8 cellular contexts compared by ENCODE assay signal in genomic region chr16:88706965-88707871, GRCh38. TPM values are rescaled to one million over a fixed set of nuclear protein-coding genes. Genes with fewer than 3 reads are reported as not detected.
A peak's percentile ranks its signal among the peaks of the same experiment; 100 is the strongest.
DNase-seq lines count a peak whose midpoint lies in the region; ATAC-seq, FAIRE-seq and TF ChIP-seq lines count a peak whose summit lies in the region.

No MANE protein-coding gene starts in this region.

- no peak for DNase-seq in A549 (ENCODE audit: low read depth in 1 of 2, low spot score in 1 of 2)
- peak in 2 of 4 experiments; percentile 58 to 59 for DNase-seq in K562 (ENCODE audit: extremely low read depth in 1 of 4, low spot score in 3 of 4)
- no peak for DNase-seq in mesendoderm
- DNase-seq in D721Med (ENCODE audit: insufficient read length, low spot score): no peak
- no peak for DNase-seq in hippocampal formation (lab: John Stamatoyannopoulos, UW)
- DNase-seq in stimulated activated CD4-positive, alpha-beta T cell treated with anti-CD3 and anti-CD28 coated beads, Interleukin-2, amount 100 ng/mL, for 48 hours: no peak
- no peak for DNase-seq in HEK293T (ENCODE audit: extremely low spot score)

- H2BK5ac ChIP-seq in mesendoderm (ENCODE audit: low read length): no peak overlapping the region

- TF ChIP-seq POLR2A in A549 (IDR thresholded peaks at IDR 0.05; ENCODE audit: low read length) (no peak), K562 (conservative IDR thresholded peaks at IDR 0.05) (no peak)

- TF ChIP-seq RAD21 in A549 (conservative IDR thresholded peaks at IDR 0.05 in 1 of 2, IDR thresholded peaks at IDR 0.05 in 1 of 2) (no peak), K562 (CRISPR knock-in tag; conservative IDR thresholded peaks at IDR 0.05 in 1 of 2, IDR thresholded peaks at IDR 0.05 in 1 of 2) (no peak)

- peaks cover 22% of the 10 kb centered on the region; the same call in 1 of the 2 replicates for H4K20me1 ChIP-seq in K562 (replicated peaks; ENCODE audit: control insufficient read depth, insufficient read depth, low read length)

- FAIRE-seq in A549 (lab: Jason Lieb, UNC) (no peak), K562 (lab: Jason Lieb, UNC) (peak; percentile 83), D721Med (lab: Jason Lieb, UNC) (no peak)

- no peak overlapping the region for H2BK120ac ChIP-seq in mesendoderm (ENCODE audit: low read depth, low read length)

- H2AFZ ChIP-seq in K562 (ENCODE audit: low read depth, low read length): peak overlapping the region; percentile 77; the same call in 1 of the 2 replicates

- in situ Hi-C loops in K562 (cut with MboI): no loop called here

- H3K9ac ChIP-seq in HUES6 (ENCODE audit: low read length) (peak overlapping the region; percentile 88), K562 (ENCODE audit: insufficient read depth in 1 of 2, low read depth in 2 of 2, low read length in 2 of 2) (peak overlapping the region; percentile 86 to 99), mesendoderm (ENCODE audit: low read length) (peak overlapping the region; percentile 82)

- H3K27ac ChIP-seq in A549 (peak overlapping the region; percentile 82 to 93), HUES6 (ENCODE audit: low read depth, low read length) (0 out of 2 replicates have a peak overlapping the region, but pooled peaks have one; percentile 42), K562 (ENCODE audit: extremely low read depth, low read depth, low read length) (peak overlapping the region; percentile 65), mesendoderm (ENCODE audit: low read depth, low read length) (no peak overlapping the region)

- no peak overlapping the region for H2AK5ac ChIP-seq in mesendoderm (ENCODE audit: low read length)

- POLR2A ChIA-PET in A549 (lab: Yijun Ruan, JAX) (interaction anchor here (0.6 to 0.9 kb wide), 3 partner anchors 8 to 464 kb away, joined by 3 read pairs; partner anchors contain the start of gene CDH15), K562 (lab: Yijun Ruan, JAX) (interaction anchor here (0.6 to 1.3 kb wide), 6 partner anchors 9 to 151 kb away, joined by 3 to 7 read pairs (median 4); no protein-coding TSS in a partner anchor), HEK293T (lab: Yijun Ruan, JAX) (interaction anchor here (0.8 to 1.1 kb wide), 4 partner anchors 9 to 99 kb away, joined by 3 to 7 read pairs (median 4); no protein-coding TSS in a partner anchor)

- peaks cover 18% of the 10 kb centered on the region for H3K79me1 ChIP-seq in mesendoderm (ENCODE audit: low read length)

- peak overlapping the region; percentile 94 for H3K56ac ChIP-seq in mesendoderm (ENCODE audit: low read length)

- 32% methylated on average over 17 of the region's 17 CpGs for WGBS in A549 (ENCODE audit: missing lambda C conversion rate)
- WGBS in K562 (ENCODE audit: insufficient coverage, low coverage, missing lambda C conversion rate): 5% methylated on average over 17 of the region's 17 CpGs
- no CpG with 5 or more reads among the region's 17 CpGs for WGBS in mesendoderm (ENCODE audit: extremely low coverage, insufficient coverage, low lambda C conversion rate)

- H3K23ac ChIP-seq in mesendoderm (ENCODE audit: low read length): no peak overlapping the region

- no peak overlapping the region for H4K8ac ChIP-seq in mesendoderm (ENCODE audit: low read depth, low read length)

- H3K9me3 ChIP-seq in A549: no peaks in the 10 kb centered on the region
- no peaks in the 10 kb centered on the region for H3K9me3 ChIP-seq in HUES6 (ENCODE audit: control insufficient read depth, insufficient read depth, low read depth, low read length)
- no peaks in the 10 kb centered on the region for H3K9me3 ChIP-seq in K562 (replicated peaks; ENCODE audit: control insufficient read depth, insufficient read depth, low read depth, low read length)

- BruUV-seq in K562 (replicated peaks; lab: Mats Ljungman, UMichigan): no TSS peak

- peaks cover 85% of the 10 kb centered on the region for H3K79me2 ChIP-seq in K562 (ENCODE audit: control insufficient read depth, insufficient read depth, low read length)
- peaks cover 8% of the 10 kb centered on the region for H3K79me2 ChIP-seq in mesendoderm (ENCODE audit: control insufficient read depth, insufficient read depth, low read length)

- intact Hi-C loops in K562 (cut with micrococcal nuclease): loop anchor here (5.0 kb wide), 1 partner anchor 45 kb away; the partner anchor contains the start of gene MVD

- ATAC-seq in A549: peak in 1 of 2 experiments; percentile 6; a peak in 1 of 6 replicates
- peak; percentile 4; the same call in 2 of the 3 replicates for ATAC-seq in K562

- peak overlapping the region; percentile 75 for H3K4me3 ChIP-seq in A549
- peak overlapping the region; percentile 97 for H3K4me3 ChIP-seq in HUES6 (ENCODE audit: low read depth, low read length)
- peak overlapping the region; percentile 98 for H3K4me3 ChIP-seq in K562
- peak overlapping the region; percentile 81 for H3K4me3 ChIP-seq in mesendoderm (ENCODE audit: low read length)

- H3K18ac ChIP-seq in mesendoderm (ENCODE audit: low read length): no peak overlapping the region

- no peak for TF ChIP-seq EP300 in A549 (IDR thresholded peaks at IDR 0.05)
- no peak for TF ChIP-seq EP300 in K562 (IDR thresholded peaks at IDR 0.05; ENCODE audit: low read length)

- H2BK15ac ChIP-seq in mesendoderm (replicated peaks; ENCODE audit: low read depth): no peak overlapping the region

- peaks cover 14% of the 10 kb centered on the region; the same call in 1 of the 3 replicates for H3K4me1 ChIP-seq in A549
- H3K4me1 ChIP-seq in HUES6 (ENCODE audit: control insufficient read depth, insufficient read depth, low read length): peaks cover 9% of the 10 kb centered on the region
- H3K4me1 ChIP-seq in K562 (replicated peaks in 1 of 2; ENCODE audit: control insufficient read depth in 2 of 2, insufficient read depth in 2 of 2, low read length in 2 of 2): peaks cover 6 to 76% of the 10 kb centered on the region in 2 experiments; a peak in 4 of 5 replicates
- no peaks in the 10 kb centered on the region for H3K4me1 ChIP-seq in mesendoderm (ENCODE audit: control insufficient read depth, low read depth, low read length)

- H3K9me1 ChIP-seq in K562 (ENCODE audit: control insufficient read depth, insufficient read depth, low read length): peaks cover 3% of the 10 kb centered on the region

- CTCF ChIA-PET in A549 (lab: Yijun Ruan, JAX) (interaction anchor here (0.7 to 7.6 kb wide), 8 partner anchors 9 to 79 kb away, joined by 3 to 49 read pairs (median 4); no protein-coding TSS in a partner anchor), K562 (lab: Yijun Ruan, JAX; ENCODE audit: low intra/inter-chr PET ratio) (no interaction called here), HEK293T (lab: Yijun Ruan, JAX) (interaction anchor here (1.0 kb wide), 1 partner anchor 30 kb away, joined by 3 read pairs; no protein-coding TSS in a partner anchor)

- H3K4me2 ChIP-seq in A549 (peak overlapping the region; percentile 84), K562 (ENCODE audit: insufficient read depth, low read length) (peak overlapping the region; percentile 90), mesendoderm (ENCODE audit: low read length) (peak overlapping the region; percentile 98)

- H3K36me3 ChIP-seq in HUES6 (ENCODE audit: control insufficient read depth, insufficient read depth, low read length): peaks cover 10% of the 10 kb centered on the region; the same call in 1 of the 2 replicates
- H3K36me3 ChIP-seq in K562 (ENCODE audit: control insufficient read depth, insufficient read depth, low read length): peaks cover 59% of the 10 kb centered on the region; the same call in 2 of the 3 replicates
- no peaks in the 10 kb centered on the region for H3K36me3 ChIP-seq in mesendoderm (ENCODE audit: control insufficient read depth, insufficient read depth, low read length)

- H3K4ac ChIP-seq in mesendoderm (ENCODE audit: low read depth, low read length): no peak overlapping the region

- H3K27me3 ChIP-seq in HUES6 (ENCODE audit: control insufficient read depth, insufficient read depth, low read length): no peaks in the 10 kb centered on the region
- no peaks in the 10 kb centered on the region for H3K27me3 ChIP-seq in K562 (ENCODE audit: control insufficient read depth in 2 of 2, insufficient read depth in 2 of 2, low read length in 2 of 2)
- H3K27me3 ChIP-seq in mesendoderm (ENCODE audit: insufficient read depth, low read length, poor library complexity): no peaks in the 10 kb centered on the region

- no peak overlapping the region for H4K5ac ChIP-seq in mesendoderm (ENCODE audit: low read length)

- TF ChIP-seq CTCF in A549 (IDR thresholded peaks at IDR 0.05): no peak
- TF ChIP-seq CTCF in K562 (IDR thresholded peaks at IDR 0.05 in 2 of 3, conservative IDR thresholded peaks at IDR 0.05 in 1 of 3; ENCODE audit: insufficient read depth in 2 of 3, low read depth in 1 of 3, low read length in 3 of 3): no peak
- no peak for TF ChIP-seq CTCF in D721Med (IDR thresholded peaks at IDR 0.05; ENCODE audit: insufficient read depth, missing control alignments)

RNA-seq across cellular contexts. Expression of gene CTU2, which starts 0.9 kb away (rescaled TPM):
- polyA plus RNA-seq in A549 (2011; rRNA removed) (12.9 and 16.4 TPM in 2 replicates), A549 (2017; fragmentation: RNase III; extraction: RNeasy Plus Mini Kit Qiagen cat#74134 plus additional on column Dnase treatment) (20.9 to 22.3 TPM (median 21.8 TPM) in 3 replicates), K562 (2011; rRNA removed) (23.2 and 30.1 TPM in 2 replicates), K562 (2014; fragmentation: Illumina TruSeq; extraction: Trizol) (17.7 and 46.9 TPM in 2 replicates), K562 (2014; fragmentation: Nextera tagmentation; extraction: Ambion mirVana) (1 to 10 TPM; 1.3 to 3.0 TPM), K562 (2014; rRNA removed) (63.4 and 76.6 TPM in 2 replicates)
- 30.3 and 39.9 TPM in 2 replicates for polyA plus RNA-seq in A549 (2012; cell fraction: cytosol; rRNA removed)
- 80.2 and 91.9 TPM in 2 replicates for polyA plus RNA-seq in A549 (2012; cell fraction: nucleus; rRNA removed)
- polyA minus RNA-seq in A549 (2011; rRNA and poly(A)+ RNA removed): 16.8 and 21.7 TPM in 2 replicates
- 45.3 and 159 TPM in 2 replicates for total RNA-seq in K562 (2011; cell fraction: chromatin; rRNA removed; ENCODE audit: low replicate concordance)
- 114 and 148 TPM in 2 replicates for total RNA-seq in K562 (2011; cell fraction: nucleolus; rRNA removed)
- total RNA-seq in K562 (2011; cell fraction: nucleoplasm; rRNA removed): 48.7 and 66.7 TPM in 2 replicates
- total RNA-seq in K562 (2014; rRNA removed) (55.4 and 68.9 TPM in 2 replicates), K562 (2014; rRNA removed; fragmentation: Illumina TruSeq; extraction: Trizol) (7.2 and 11.9 TPM in 2 replicates), K562 (2015; rRNA removed; fragmentation: Illumina TruSeq; extraction: Trizol) (41.1 and 49.2 TPM in 2 replicates), K562 (2021) (105 and 106 TPM in 2 replicates)
- polyA plus RNA-seq in K562 (2011; cell fraction: cytosol; rRNA removed): 40.2 and 96.8 TPM in 2 replicates
- polyA plus RNA-seq in K562 (2011; cell fraction: nucleus; rRNA removed): 102 and 136 TPM in 2 replicates
- 34.1 and 51.7 TPM in 2 replicates for polyA plus RNA-seq in K562 (2012)
- polyA minus RNA-seq in K562 (2011; rRNA and poly(A)+ RNA removed): 9.4 and 14.4 TPM in 2 replicates
- 48.0 and 51.1 TPM in 2 replicates for polyA minus RNA-seq in K562 (2011; cell fraction: cytosol; rRNA and poly(A)+ RNA removed)
- 40.7 and 44.1 TPM in 2 replicates for polyA minus RNA-seq in K562 (2011; cell fraction: nucleus; rRNA and poly(A)+ RNA removed)
- 71.4 TPM for polyA plus RNA-seq in mesendoderm (2013, experiment 1 of 2)
- 64.6 TPM for polyA plus RNA-seq in mesendoderm (2013, experiment 2 of 2)

RNA-seq across cellular contexts. Expression of gene RNF166, which starts 1.0 kb away (rescaled TPM):
- polyA plus RNA-seq in A549 (2011; rRNA removed) (7.9 and 9.4 TPM in 2 replicates), A549 (2017; fragmentation: RNase III; extraction: RNeasy Plus Mini Kit Qiagen cat#74134 plus additional on column Dnase treatment) (10.4 to 11.6 TPM (median 11.6 TPM) in 3 replicates), K562 (2011; rRNA removed) (26.5 and 37.4 TPM in 2 replicates), K562 (2014; fragmentation: Illumina TruSeq; extraction: Trizol) (12.7 and 27.9 TPM in 2 replicates), K562 (2014; fragmentation: Nextera tagmentation; extraction: Ambion mirVana) (under 1 TPM; 0.56 to 0.96 TPM), K562 (2014; rRNA removed) (59.4 and 65.6 TPM in 2 replicates)
- polyA plus RNA-seq in A549 (2012; cell fraction: cytosol; rRNA removed): 21.5 and 29.0 TPM in 2 replicates
- polyA plus RNA-seq in A549 (2012; cell fraction: nucleus; rRNA removed): 51.0 and 68.4 TPM in 2 replicates
- polyA minus RNA-seq in A549 (2011; rRNA and poly(A)+ RNA removed): 9.8 and 16.2 TPM in 2 replicates
- 58.8 and 182 TPM in 2 replicates for total RNA-seq in K562 (2011; cell fraction: chromatin; rRNA removed; ENCODE audit: low replicate concordance)
- total RNA-seq in K562 (2011; cell fraction: nucleolus; rRNA removed): 89.5 and 92.7 TPM in 2 replicates
- total RNA-seq in K562 (2011; cell fraction: nucleoplasm; rRNA removed): 60.1 and 64.4 TPM in 2 replicates
- total RNA-seq in K562 (2014; rRNA removed) (46.9 and 61.6 TPM in 2 replicates), K562 (2014; rRNA removed; fragmentation: Illumina TruSeq; extraction: Trizol) (6.1 and 7.3 TPM in 2 replicates), K562 (2015; rRNA removed; fragmentation: Illumina TruSeq; extraction: Trizol) (19.5 and 22.3 TPM in 2 replicates), K562 (2021) (60.3 and 61.2 TPM in 2 replicates)
- 37.8 and 90.9 TPM in 2 replicates for polyA plus RNA-seq in K562 (2011; cell fraction: cytosol; rRNA removed)
- 118 and 185 TPM in 2 replicates for polyA plus RNA-seq in K562 (2011; cell fraction: nucleus; rRNA removed)
- 23.8 and 39.8 TPM in 2 replicates for polyA plus RNA-seq in K562 (2012)
- 7.0 and 12.0 TPM in 2 replicates for polyA minus RNA-seq in K562 (2011; rRNA and poly(A)+ RNA removed)
- polyA minus RNA-seq in K562 (2011; cell fraction: cytosol; rRNA and poly(A)+ RNA removed): 41.2 and 44.5 TPM in 2 replicates
- polyA minus RNA-seq in K562 (2011; cell fraction: nucleus; rRNA and poly(A)+ RNA removed): 33.4 and 39.2 TPM in 2 replicates
- 16.0 TPM for polyA plus RNA-seq in mesendoderm (2013, experiment 1 of 2)
- 17.0 TPM for polyA plus RNA-seq in mesendoderm (2013, experiment 2 of 2)

RNA-seq across cellular contexts. Expression of gene SNAI3, which starts 20.9 kb away (rescaled TPM):
- not detected in 2 replicates for polyA plus RNA-seq in A549 (2011; rRNA removed)
- polyA plus RNA-seq in A549 (2012; cell fraction: cytosol; rRNA removed): 0.05 TPM in 1 of 2 replicates, not detected in the other
- 0.07 TPM in 1 of 2 replicates, not detected in the other for polyA plus RNA-seq in A549 (2012; cell fraction: nucleus; rRNA removed)
- polyA plus RNA-seq in A549 (2017; fragmentation: RNase III; extraction: RNeasy Plus Mini Kit Qiagen cat#74134 plus additional on column Dnase treatment): 0.05 to 0.08 TPM in 2 of 3 replicates, not detected in the other
- polyA minus RNA-seq in A549 (2011; rRNA and poly(A)+ RNA removed): not detected in 2 replicates
- total RNA-seq in K562 (2011; cell fraction: chromatin; rRNA removed; ENCODE audit: low replicate concordance): 0.79 and 2.9 TPM in 2 replicates
- total RNA-seq in K562 (2011; cell fraction: nucleolus; rRNA removed): 3.2 and 3.7 TPM in 2 replicates
- total RNA-seq in K562 (2011; cell fraction: nucleoplasm; rRNA removed): 0.95 and 1.1 TPM in 2 replicates
- total RNA-seq in K562 (2014; rRNA removed): 2.7 and 4.1 TPM in 2 replicates
- 0.15 and 0.19 TPM in 2 replicates for total RNA-seq in K562 (2014; rRNA removed; fragmentation: Illumina TruSeq; extraction: Trizol)
- 0.72 and 0.87 TPM in 2 replicates for total RNA-seq in K562 (2015; rRNA removed; fragmentation: Illumina TruSeq; extraction: Trizol)
- 2.5 and 3.1 TPM in 2 replicates for total RNA-seq in K562 (2021)
- 0.88 and 3.0 TPM in 2 replicates for polyA plus RNA-seq in K562 (2011; rRNA removed)
- polyA plus RNA-seq in K562 (2011; cell fraction: cytosol; rRNA removed): 3.2 and 5.5 TPM in 2 replicates
- polyA plus RNA-seq in K562 (2011; cell fraction: nucleus; rRNA removed): 2.9 and 3.8 TPM in 2 replicates
- 0.95 and 1.2 TPM in 2 replicates for polyA plus RNA-seq in K562 (2012)
- polyA plus RNA-seq in K562 (2014; fragmentation: Illumina TruSeq; extraction: Trizol): 0.70 and 1.9 TPM in 2 replicates
- polyA plus RNA-seq in K562 (2014; fragmentation: Nextera tagmentation; extraction: Ambion mirVana): under 1 TPM in 1 of 2 experiments, not detected in 1; 0.04 TPM
- 1.5 and 2.1 TPM in 2 replicates for polyA plus RNA-seq in K562 (2014; rRNA removed)
- polyA minus RNA-seq in K562 (2011; rRNA and poly(A)+ RNA removed): 0.42 and 0.87 TPM in 2 replicates
- 1.9 and 3.5 TPM in 2 replicates for polyA minus RNA-seq in K562 (2011; cell fraction: cytosol; rRNA and poly(A)+ RNA removed)
- 1.5 and 2.3 TPM in 2 replicates for polyA minus RNA-seq in K562 (2011; cell fraction: nucleus; rRNA and poly(A)+ RNA removed)
- 1.3 TPM for polyA plus RNA-seq in mesendoderm (2013, experiment 1 of 2)
- polyA plus RNA-seq in mesendoderm (2013, experiment 2 of 2): 1.3 TPM

RNA-seq across cellular contexts. Expression of gene MVD, which starts 44.3 kb away (rescaled TPM):
- polyA plus RNA-seq in A549 (2011; rRNA removed) (5.8 and 6.4 TPM in 2 replicates), A549 (2017; fragmentation: RNase III; extraction: RNeasy Plus Mini Kit Qiagen cat#74134 plus additional on column Dnase treatment) (28.6 to 43.1 TPM (median 39.0 TPM) in 3 replicates), K562 (2011; rRNA removed) (53.9 and 168 TPM in 2 replicates), K562 (2014; fragmentation: Illumina TruSeq; extraction: Trizol) (32.9 and 65.4 TPM in 2 replicates), K562 (2014; fragmentation: Nextera tagmentation; extraction: Ambion mirVana) (10 to 100 TPM; 12.2 to 15.4 TPM), K562 (2014; rRNA removed) (65.6 and 82.5 TPM in 2 replicates)
- 20.6 and 26.3 TPM in 2 replicates for polyA plus RNA-seq in A549 (2012; cell fraction: cytosol; rRNA removed)
- 62.1 and 76.2 TPM in 2 replicates for polyA plus RNA-seq in A549 (2012; cell fraction: nucleus; rRNA removed)
- polyA minus RNA-seq in A549 (2011; rRNA and poly(A)+ RNA removed): 4.6 and 8.2 TPM in 2 replicates
- total RNA-seq in K562 (2011; cell fraction: chromatin; rRNA removed; ENCODE audit: low replicate concordance): 321 and 787 TPM in 2 replicates
- total RNA-seq in K562 (2011; cell fraction: nucleolus; rRNA removed): 569 and 688 TPM in 2 replicates
- 436 and 479 TPM in 2 replicates for total RNA-seq in K562 (2011; cell fraction: nucleoplasm; rRNA removed)
- total RNA-seq in K562 (2014; rRNA removed) (89.2 and 121 TPM in 2 replicates), K562 (2014; rRNA removed; fragmentation: Illumina TruSeq; extraction: Trizol) (17.6 and 26.6 TPM in 2 replicates), K562 (2015; rRNA removed; fragmentation: Illumina TruSeq; extraction: Trizol) (45.3 and 45.5 TPM in 2 replicates), K562 (2021) (126 and 141 TPM in 2 replicates)
- 114 and 126 TPM in 2 replicates for polyA plus RNA-seq in K562 (2011; cell fraction: cytosol; rRNA removed)
- polyA plus RNA-seq in K562 (2011; cell fraction: nucleus; rRNA removed): 587 and 718 TPM in 2 replicates
- polyA plus RNA-seq in K562 (2012): 111 and 112 TPM in 2 replicates
- 19.0 and 22.9 TPM in 2 replicates for polyA minus RNA-seq in K562 (2011; rRNA and poly(A)+ RNA removed)
- 57.7 and 136 TPM in 2 replicates for polyA minus RNA-seq in K562 (2011; cell fraction: cytosol; rRNA and poly(A)+ RNA removed)
- 78.2 and 151 TPM in 2 replicates for polyA minus RNA-seq in K562 (2011; cell fraction: nucleus; rRNA and poly(A)+ RNA removed)
- polyA plus RNA-seq in mesendoderm (2013, experiment 1 of 2): 73.3 TPM
- 73.9 TPM for polyA plus RNA-seq in mesendoderm (2013, experiment 2 of 2)

RNA-seq across cellular contexts. Expression of gene CYBA, which starts 56.4 kb away (rescaled TPM):
- 69.1 and 75.7 TPM in 2 replicates for polyA plus RNA-seq in A549 (2011; rRNA removed)
- 333 and 385 TPM in 2 replicates for polyA plus RNA-seq in A549 (2012; cell fraction: cytosol; rRNA removed)
- 412 and 442 TPM in 2 replicates for polyA plus RNA-seq in A549 (2012; cell fraction: nucleus; rRNA removed)
- 160 to 185 TPM (median 175 TPM) in 3 replicates for polyA plus RNA-seq in A549 (2017; fragmentation: RNase III; extraction: RNeasy Plus Mini Kit Qiagen cat#74134 plus additional on column Dnase treatment)
- 46.7 and 51.4 TPM in 2 replicates for polyA minus RNA-seq in A549 (2011; rRNA and poly(A)+ RNA removed)
- total RNA-seq in K562 (2011; cell fraction: chromatin; rRNA removed; ENCODE audit: low replicate concordance): 136 and 579 TPM in 2 replicates
- total RNA-seq in K562 (2011; cell fraction: nucleolus; rRNA removed): 819 and 943 TPM in 2 replicates
- 427 and 435 TPM in 2 replicates for total RNA-seq in K562 (2011; cell fraction: nucleoplasm; rRNA removed)
- 683 and 757 TPM in 2 replicates for total RNA-seq in K562 (2014; rRNA removed)
- total RNA-seq in K562 (2014; rRNA removed; fragmentation: Illumina TruSeq; extraction: Trizol): 44.5 and 72.5 TPM in 2 replicates
- total RNA-seq in K562 (2015; rRNA removed; fragmentation: Illumina TruSeq; extraction: Trizol): 196 and 239 TPM in 2 replicates
- total RNA-seq in K562 (2021): 384 and 422 TPM in 2 replicates
- 93.0 and 157 TPM in 2 replicates for polyA plus RNA-seq in K562 (2011; rRNA removed)
- polyA plus RNA-seq in K562 (2011; cell fraction: cytosol; rRNA removed): 366 and 963 TPM in 2 replicates
- 349 and 566 TPM in 2 replicates for polyA plus RNA-seq in K562 (2011; cell fraction: nucleus; rRNA removed)
- 346 and 377 TPM in 2 replicates for polyA plus RNA-seq in K562 (2012)
- polyA plus RNA-seq in K562 (2014; fragmentation: Illumina TruSeq; extraction: Trizol): 63.5 and 240 TPM in 2 replicates
- under 1 TPM; 0.34 to 0.45 TPM for polyA plus RNA-seq in K562 (2014; fragmentation: Nextera tagmentation; extraction: Ambion mirVana)
- polyA plus RNA-seq in K562 (2014; rRNA removed): 519 and 579 TPM in 2 replicates
- polyA minus RNA-seq in K562 (2011; rRNA and poly(A)+ RNA removed): 40.1 and 80.4 TPM in 2 replicates
- polyA minus RNA-seq in K562 (2011; cell fraction: cytosol; rRNA and poly(A)+ RNA removed): 249 and 254 TPM in 2 replicates
- 78.6 and 83.5 TPM in 2 replicates for polyA minus RNA-seq in K562 (2011; cell fraction: nucleus; rRNA and poly(A)+ RNA removed)
- polyA plus RNA-seq in mesendoderm (2013, experiment 1 of 2): 78.8 TPM
- polyA plus RNA-seq in mesendoderm (2013, experiment 2 of 2): 83.5 TPM
